In the genomic region with DNA sequence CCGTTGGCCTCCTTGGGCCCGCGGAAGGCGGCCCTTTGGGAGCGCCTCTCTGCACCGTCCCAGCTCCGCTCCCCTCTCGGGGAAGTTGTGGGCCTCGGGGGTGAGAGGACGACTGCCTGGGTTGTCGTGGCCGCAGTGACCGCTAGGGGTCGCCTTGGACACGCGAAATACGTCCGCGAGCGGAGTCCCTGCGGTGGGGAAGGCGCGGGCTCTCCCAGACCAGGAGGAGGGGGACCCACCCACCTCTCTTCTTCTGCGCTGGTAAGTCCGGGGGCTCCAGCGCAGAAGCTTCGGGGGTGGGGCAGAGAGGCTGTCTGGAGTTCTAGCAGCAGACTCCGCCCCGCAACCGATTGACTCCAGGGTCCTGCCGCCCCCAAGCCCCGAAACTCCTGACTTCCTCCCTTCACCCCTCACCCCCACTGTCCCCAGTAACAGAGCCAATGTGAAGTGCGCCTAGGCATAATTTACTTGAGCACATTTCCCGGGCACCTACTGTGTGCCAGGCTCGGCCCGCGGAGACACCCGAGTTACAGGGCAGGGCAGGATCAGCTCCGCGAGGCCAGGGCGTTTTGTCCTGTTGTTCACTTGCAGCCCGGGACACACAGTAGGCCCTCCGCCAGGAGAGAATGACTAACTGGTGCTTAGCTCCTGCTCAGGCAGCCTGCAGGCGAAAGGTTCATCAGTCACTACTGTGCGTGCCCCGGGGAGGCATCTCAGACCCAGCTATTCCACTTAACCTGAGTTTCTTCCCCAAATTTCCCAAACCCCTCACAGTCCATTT, we compare ENCODE assay signal across 8 cellular contexts. TPM values are rescaled to one million over a fixed set of nuclear protein-coding genes. Genes with fewer than 3 reads are reported as not detected.
A peak's percentile ranks its signal among the peaks of the same experiment; 100 is the strongest.
DNase-seq lines count a peak whose midpoint lies in the region; ATAC-seq and TF ChIP-seq lines count a peak whose summit lies in the region.

No MANE protein-coding gene starts in this region.

- H3F3A ChIP-seq in neural cell (ENCODE audit: insufficient read depth, low read length, poor library complexity, severe bottlenecking), result no peaks in the 10 kb centered on the region

- no peaks in the 10 kb centered on the region for H3K79me2 ChIP-seq in neural cell (replicated peaks; ENCODE audit: insufficient read depth, low read length)

- H2AFZ ChIP-seq in neural cell (ENCODE audit: low read depth, low read length), result no peak overlapping the region

- no peak overlapping the region for H3K27ac Mint-ChIP-seq in activated T-helper 2 cell treated with anti-CD3 and anti-CD28 coated beads, Interferon-gamma antibody, Interleukin-2, Interleukin-4, amounts not matched to agents 10 μg/mL and 5 μg/mL and 100 μg/mL, durations not matched to agents 14 hours and 24 hours and 36 hours
- peak overlapping the region; percentile 19 to 78 for H3K27ac Mint-ChIP-seq in stimulated activated naive CD8-positive, alpha-beta T cell treated with anti-CD3 and anti-CD28 coated beads, Interleukin-15, amount 100 ng/mL, for 72 hours

- H3K36me3 Mint-ChIP-seq in activated T-helper 2 cell treated with anti-CD3 and anti-CD28 coated beads, Interferon-gamma antibody, Interleukin-2, Interleukin-4, amounts not matched to agents 10 μg/mL and 5 μg/mL and 100 μg/mL, durations not matched to agents 14 hours and 24 hours and 36 hours (ENCODE audit: low read depth), result no peaks in the 10 kb centered on the region

- H3K27me3 Mint-ChIP-seq in activated T-helper 2 cell treated with anti-CD3 and anti-CD28 coated beads, Interferon-gamma antibody, Interleukin-2, Interleukin-4, amounts not matched to agents 10 μg/mL and 5 μg/mL and 100 μg/mL, durations not matched to agents 14 hours and 24 hours and 36 hours (ENCODE audit: low read depth), result peaks cover 2% of the 10 kb centered on the region
- H3K27me3 Mint-ChIP-seq in stimulated activated naive CD8-positive, alpha-beta T cell treated with anti-CD3 and anti-CD28 coated beads, Interleukin-15, amount 100 ng/mL, for 72 hours, result peaks cover 29% of the 10 kb centered on the region

- H3K27ac ChIP-seq in Panc1 (ENCODE audit: low read length), result peak overlapping the region; percentile 51
- H3K27ac ChIP-seq in neural cell (ENCODE audit: low read length), result no peak overlapping the region

- TF ChIP-seq CTCF in Panc1 (IDR thresholded peaks at IDR 0.05) (peak; percentile 94), fibroblast of villous mesenchyme (IDR thresholded peaks at IDR 0.05; ENCODE audit: insufficient read depth, low read depth, low read length) (peak; percentile 87), neural cell (IDR thresholded peaks at IDR 0.05; ENCODE audit: poor library complexity, severe bottlenecking) (peak; percentile 95)

- peaks cover 18% of the 10 kb centered on the region for H3K4me1 Mint-ChIP-seq in activated T-helper 2 cell treated with anti-CD3 and anti-CD28 coated beads, Interferon-gamma antibody, Interleukin-2, Interleukin-4, amounts not matched to agents 10 μg/mL and 5 μg/mL and 100 μg/mL, durations not matched to agents 14 hours and 24 hours and 36 hours (ENCODE audit: low read depth)
- H3K4me1 Mint-ChIP-seq in stimulated activated naive CD8-positive, alpha-beta T cell treated with anti-CD3 and anti-CD28 coated beads, Interleukin-15, amount 100 ng/mL, for 72 hours, result peaks cover 41% of the 10 kb centered on the region

- peak overlapping the region; percentile 74 for H3K4me3 Mint-ChIP-seq in activated T-helper 2 cell treated with anti-CD3 and anti-CD28 coated beads, Interferon-gamma antibody, Interleukin-2, Interleukin-4, amounts not matched to agents 10 μg/mL and 5 μg/mL and 100 μg/mL, durations not matched to agents 14 hours and 24 hours and 36 hours (ENCODE audit: low read depth)
- H3K4me3 Mint-ChIP-seq in stimulated activated naive CD8-positive, alpha-beta T cell treated with anti-CD3 and anti-CD28 coated beads, Interleukin-15, amount 100 ng/mL, for 72 hours, result peak overlapping the region; percentile 81 to 83

- in situ Hi-C loops in Panc1 (cut with HindIII; ENCODE audit: low pct_unique_long_range_greater_than_20kb, low sequenced_read_pairs), result no loop called here

- no TSS peak for BruUV-seq in Panc1 (replicated peaks; lab: Mats Ljungman, UMichigan)

- TF ChIP-seq RAD21 in neural cell (conservative IDR thresholded peaks at IDR 0.05), result peak; percentile 84

- no peaks in the 10 kb centered on the region for H3K27me3 ChIP-seq in Panc1 (ENCODE audit: control insufficient read depth, insufficient read depth, low read length)
- H3K27me3 ChIP-seq in neural cell (ENCODE audit: insufficient read depth, low read depth, low read length), result no peaks in the 10 kb centered on the region

- peak overlapping the region; percentile 29 for H3K9ac ChIP-seq in neural cell (ENCODE audit: low read length)

- POLR2A ChIA-PET in Panc1 (lab: Charles Lee), result no interaction called here

- H3K36me3 ChIP-seq in Panc1 (ENCODE audit: control insufficient read depth, insufficient read depth, low read length) (no peaks in the 10 kb centered on the region), neural cell (ENCODE audit: insufficient read depth, low read length) (no peaks in the 10 kb centered on the region)

- DNase-seq in AML-193 (lab: John Stamatoyannopoulos, UW) (peak; percentile 81 to 87), Panc1 (ENCODE audit: low read depth, low spot score) (no peak), fibroblast of villous mesenchyme (ENCODE audit: low read depth) (peak; percentile 83)
- peak; percentile 80 for DNase-seq in activated T-helper 2 cell treated with anti-CD3 and anti-CD28 coated beads, Interferon-gamma antibody, Interleukin-2, Interleukin-4, amounts not matched to agents 10 μg/mL and 5 μg/mL and 100 μg/mL, durations not matched to agents 14 hours and 24 hours and 36 hours (ENCODE audit: low spot score)
- peak; percentile 88 for DNase-seq in stimulated activated naive CD8-positive, alpha-beta T cell treated with anti-CD3 and anti-CD28 coated beads, Interleukin-15, amount 100 ng/mL, for 72 hours

- intact Hi-C loops in Panc1 (cut with micrococcal nuclease; ENCODE audit: unreplicated experiment), result loop anchor here (10.0 kb wide), 1 partner anchor 223 kb away; no protein-coding TSS in a partner anchor
- intact Hi-C loops in activated T-helper 2 cell treated with anti-CD3 and anti-CD28 coated beads, Interferon-gamma antibody, Interleukin-2, Interleukin-4, amounts not matched to agents 10 μg/mL and 5 μg/mL and 100 μg/mL, durations not matched to agents 14 hours and 24 hours and 36 hours (cut with micrococcal nuclease), result loop anchor here (2.0 to 5.0 kb wide), 2 partner anchors 39 to 355 kb away; no protein-coding TSS in a partner anchor

- peak; percentile 78 for ATAC-seq in GM19025 (IDR thresholded peaks at IDR 0.05; ENCODE audit: low read depth, unreplicated experiment)
- ATAC-seq in HG03457 (IDR thresholded peaks at IDR 0.05; ENCODE audit: unreplicated experiment), result peak; percentile 66
- ATAC-seq in Panc1, result peak; percentile 79
- ATAC-seq in stimulated activated naive CD8-positive, alpha-beta T cell treated with anti-CD3 and anti-CD28 coated beads, Interleukin-15, amount 100 ng/mL, for 72 hours, result peak; percentile 69

- CTCF ChIA-PET in Panc1 (lab: Charles Lee), result interaction anchor here (0.6 to 1.3 kb wide), 5 partner anchors 40 to 632 kb away, joined by 3 to 6 read pairs (median 3); partner anchors contain the start of genes HTD2 and RPP14

- TF ChIP-seq EP300 in neural cell (conservative IDR thresholded peaks at IDR 0.05; ENCODE audit: poor library complexity, severe bottlenecking), result no peak

- no peaks in the 10 kb centered on the region for H3K9me3 Mint-ChIP-seq in activated T-helper 2 cell treated with anti-CD3 and anti-CD28 coated beads, Interferon-gamma antibody, Interleukin-2, Interleukin-4, amounts not matched to agents 10 μg/mL and 5 μg/mL and 100 μg/mL, durations not matched to agents 14 hours and 24 hours and 36 hours
- H3K9me3 Mint-ChIP-seq in stimulated activated naive CD8-positive, alpha-beta T cell treated with anti-CD3 and anti-CD28 coated beads, Interleukin-15, amount 100 ng/mL, for 72 hours, result no peaks in the 10 kb centered on the region

- H3K4me2 ChIP-seq in neural cell (ENCODE audit: low read length), result peak overlapping the region; percentile 30

- no peaks in the 10 kb centered on the region for H3K9me2 ChIP-seq in neural cell (ENCODE audit: insufficient read depth, low read length)

- H3K9me3 ChIP-seq in Panc1 (ENCODE audit: control insufficient read depth, insufficient read depth, low read depth, low read length) (no peaks in the 10 kb centered on the region), neural cell (ENCODE audit: low read length) (no peaks in the 10 kb centered on the region)

- H3K4me3 ChIP-seq in Panc1 (ENCODE audit: low read depth in 2 of 2, low read length in 2 of 2) (peak overlapping the region; percentile 29 to 45), fibroblast of villous mesenchyme (ENCODE audit: low read depth, low read length) (peak overlapping the region; percentile 51), neural cell (ENCODE audit: low read length) (peak overlapping the region; percentile 64)

- no peaks in the 10 kb centered on the region for H4K20me1 ChIP-seq in neural cell (ENCODE audit: insufficient read depth)

- peaks cover 31% of the 10 kb centered on the region for H3K4me1 ChIP-seq in Panc1 (ENCODE audit: control insufficient read depth, insufficient read depth, low read length)

RNA-seq across cellular contexts. Expression of gene DNASE1L3, which starts 32.8 kb away (rescaled TPM):
- total RNA-seq in Panc1 (2021; ENCODE audit: unreplicated experiment) (not detected), fibroblast of villous mesenchyme (not detected in 2 replicates)
- not detected for polyA plus RNA-seq in Panc1 (2012; ENCODE audit: insufficient read length)
- total RNA-seq in activated T-helper 2 cell treated with anti-CD3 and anti-CD28 coated beads, Interferon-gamma antibody, Interleukin-2, Interleukin-4, amounts not matched to agents 10 μg/mL and 5 μg/mL and 100 μg/mL, durations not matched to agents 14 hours and 24 hours and 36 hours, result not detected in 2 replicates
- polyA plus RNA-seq in neural cell, result not detected in 2 replicates
- polyA minus RNA-seq in neural cell, result not detected in 2 replicates

RNA-seq across cellular contexts. Expression of gene ABHD6, which starts 59.7 kb away (rescaled TPM):
- total RNA-seq in Panc1 (2021; ENCODE audit: unreplicated experiment) (18.9 TPM), fibroblast of villous mesenchyme (7.1 and 9.9 TPM in 2 replicates)
- polyA plus RNA-seq in Panc1 (2012; ENCODE audit: insufficient read length), result 17.0 TPM
- 26.4 and 28.2 TPM in 2 replicates for total RNA-seq in activated T-helper 2 cell treated with anti-CD3 and anti-CD28 coated beads, Interferon-gamma antibody, Interleukin-2, Interleukin-4, amounts not matched to agents 10 μg/mL and 5 μg/mL and 100 μg/mL, durations not matched to agents 14 hours and 24 hours and 36 hours
- 34.0 and 38.9 TPM in 2 replicates for polyA plus RNA-seq in neural cell
- polyA minus RNA-seq in neural cell, result 36.5 and 40.6 TPM in 2 replicates
